Comparison of ENCODE assay signal across 15 cellular contexts in the genomic region with DNA sequence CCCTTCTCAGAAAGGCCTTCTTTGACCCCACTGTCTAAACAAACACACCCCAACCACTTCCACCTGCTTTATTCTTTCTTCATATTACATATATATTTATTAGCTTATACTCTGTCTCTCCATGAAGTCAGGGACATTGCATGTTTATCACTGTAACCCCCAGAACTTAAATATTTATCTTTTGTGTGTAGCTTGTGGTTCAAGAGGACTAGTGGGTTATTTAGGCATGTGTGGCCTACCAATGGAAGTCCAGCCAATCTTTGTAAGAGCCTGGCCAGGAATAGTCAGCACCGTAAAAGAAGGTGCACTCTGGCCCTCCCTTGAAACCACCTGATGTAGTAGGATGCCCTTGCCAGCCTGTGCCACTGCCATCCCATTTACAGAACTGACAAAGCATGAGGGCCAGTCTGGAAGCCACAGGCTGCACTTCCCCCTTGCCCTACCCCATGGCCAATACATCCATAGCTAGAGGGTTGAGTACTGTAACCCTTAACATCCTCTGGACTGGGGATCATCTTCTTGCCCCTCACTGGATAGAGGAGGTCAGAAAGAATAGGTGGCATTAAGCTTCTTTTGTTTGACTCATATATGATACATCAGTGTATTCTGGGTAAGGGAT. TPM values are rescaled to one million over a fixed set of nuclear protein-coding genes. Genes with fewer than 3 reads are reported as not detected.
DNase-seq lines count a peak whose midpoint lies in the region; ATAC-seq and TF ChIP-seq lines count a peak whose summit lies in the region.
"Had no signal": no experiment of that assay in that cellular context is flagged by ENCODE, and none has a peak within 500 bp of the region (broad histone marks: within the 10 kb centered on the region; RNA-seq: fewer than 3 reads in every experiment).

No MANE protein-coding gene starts in this region.

- H3K79me2 ChIP-seq in GM23248 (ENCODE audit: insufficient read depth) = no peaks in the 10 kb centered on the region

- no peak overlapping the region for H3K9ac ChIP-seq in GM23248

- no peak overlapping the region for H3K4me3 Mint-ChIP-seq in activated CD4-positive, alpha-beta T cell treated with anti-CD3 and anti-CD28 coated beads, Interleukin-2, amount 10 ng/mL, durations not matched to agents 24 days and 14 days
- no peak overlapping the region for H3K4me3 Mint-ChIP-seq in activated T-helper 1 cell treated with anti-CD3 and anti-CD28 coated beads, Interleukin-12 subunit alpha, Interleukin-12 subunit beta, Interleukin-2, Interleukin-4 antibody, amounts not matched to agents 30 ng/mL and 10 ng/mL and 1 ng/mL, durations not matched to agents 14 hours and 24 hours and 36 hours
- peak overlapping the region; percentile 54 for H3K4me3 Mint-ChIP-seq in nephron progenitor cell

- peak overlapping the region; percentile 37 for H3K4me2 ChIP-seq in GM23248 (ENCODE audit: unreplicated experiment)

- ATAC-seq in GM19351 (IDR thresholded peaks at IDR 0.05; ENCODE audit: unreplicated experiment) (no peak), GM19455 (IDR thresholded peaks at IDR 0.05; ENCODE audit: unreplicated experiment) (no peak)

- no peaks in the 10 kb centered on the region for H3K9me3 Mint-ChIP-seq in activated CD4-positive, alpha-beta T cell treated with anti-CD3 and anti-CD28 coated beads, Interleukin-2, amount 10 ng/mL, durations not matched to agents 24 days and 14 days
- no peaks in the 10 kb centered on the region for H3K9me3 Mint-ChIP-seq in activated T-helper 1 cell treated with anti-CD3 and anti-CD28 coated beads, Interleukin-12 subunit alpha, Interleukin-12 subunit beta, Interleukin-2, Interleukin-4 antibody, amounts not matched to agents 30 ng/mL and 10 ng/mL and 1 ng/mL, durations not matched to agents 14 hours and 24 hours and 36 hours
- H3K9me3 Mint-ChIP-seq in nephron progenitor cell = no peaks in the 10 kb centered on the region

- no peaks in the 10 kb centered on the region for H3K9me2 ChIP-seq in GM23248 (ENCODE audit: insufficient read depth)

- H3K4me1 Mint-ChIP-seq in activated CD4-positive, alpha-beta T cell treated with anti-CD3 and anti-CD28 coated beads, Interleukin-2, amount 10 ng/mL, durations not matched to agents 24 days and 14 days = peaks cover 57% of the 10 kb centered on the region
- peaks cover 69% of the 10 kb centered on the region for H3K4me1 Mint-ChIP-seq in activated T-helper 1 cell treated with anti-CD3 and anti-CD28 coated beads, Interleukin-12 subunit alpha, Interleukin-12 subunit beta, Interleukin-2, Interleukin-4 antibody, amounts not matched to agents 30 ng/mL and 10 ng/mL and 1 ng/mL, durations not matched to agents 14 hours and 24 hours and 36 hours (ENCODE audit: low read depth)
- H3K4me1 Mint-ChIP-seq in nephron progenitor cell = peaks cover 54% of the 10 kb centered on the region

- no peak overlapping the region for H3K4me3 ChIP-seq in GM23248
- H3K4me3 ChIP-seq: gastrocnemius medialis, stomach had no signal

- H2AFZ ChIP-seq in GM23248 = 0 out of 2 replicates have a peak overlapping the region, but pooled peaks have one; percentile 62

- no peaks in the 10 kb centered on the region for H4K20me1 ChIP-seq in GM23248 (ENCODE audit: insufficient read depth)

- DNase-seq in activated CD4-positive, alpha-beta T cell treated with anti-CD3 and anti-CD28 coated beads, Interleukin-2, amount 10 ng/mL, durations not matched to agents 24 days and 14 days = no peak
- no peak for DNase-seq in activated CD4-positive, alpha-beta T cell treated with anti-CD3 and anti-CD28 coated beads, Interleukin-2, amount 50 U/mL, for 48 hours
- no peak for DNase-seq in GM23248
- no peak for DNase-seq in activated T-helper 1 cell treated with anti-CD3 and anti-CD28 coated beads, Interleukin-12 subunit alpha, Interleukin-12 subunit beta, Interleukin-2, Interleukin-4 antibody, amounts not matched to agents 30 ng/mL and 10 ng/mL and 1 ng/mL, durations not matched to agents 14 hours and 24 hours and 36 hours (ENCODE audit: low spot score)
- DNase-seq in nephron progenitor cell = no peak
- DNase-seq in hypothalamus (lab: John Stamatoyannopoulos, UW) = no peak
- DNase-seq: ACHN; activated naive CD4-positive, alpha-beta T cell; gastrocnemius medialis; NCI-H2081; NCI-H748 treated with DMSO at 0.1 percent for 48 hours; occipital lobe; stomach had no signal

- intact Hi-C loops in activated CD4-positive, alpha-beta T cell treated with anti-CD3 and anti-CD28 coated beads, Interleukin-2, amount 10 ng/mL, durations not matched to agents 24 days and 14 days (cut with micrococcal nuclease) = loop anchor here (1.0 to 10.0 kb wide), 3 partner anchors 8 to 745 kb away; a partner anchor contains a TSS
- intact Hi-C loops in activated T-helper 1 cell treated with anti-CD3 and anti-CD28 coated beads, Interleukin-12 subunit alpha, Interleukin-12 subunit beta, Interleukin-2, Interleukin-4 antibody, amounts not matched to agents 30 ng/mL and 10 ng/mL and 1 ng/mL, durations not matched to agents 14 hours and 24 hours and 36 hours (cut with micrococcal nuclease) = loop anchor here (5.0 to 10.0 kb wide), 5 partner anchors 278 to 1085 kb away; a partner anchor contains a TSS

- 95 to 100% methylated on average over 1 of the region's 1 CpG for WGBS in GM23248 (ENCODE audit: low coverage in 1 of 2, low lambda C conversion rate in 2 of 2, missing lambda C conversion rate in 2 of 2), 2 experiments

- H3K9me3 ChIP-seq in GM23248 (ENCODE audit: low read depth) = no peaks in the 10 kb centered on the region
- H3K9me3 ChIP-seq: gastrocnemius medialis, stomach had no signal

- peaks cover 13% of the 10 kb centered on the region; the same call in 1 of the 2 replicates for H3F3A ChIP-seq in GM23248 (ENCODE audit: insufficient read depth)

- peaks cover 14% of the 10 kb centered on the region for H3K4me1 ChIP-seq in GM23248 (ENCODE audit: insufficient read depth)

- TF ChIP-seq CTCF in nephron progenitor cell (IDR thresholded peaks at IDR 0.05) = no peak

- no peaks in the 10 kb centered on the region for H3K27me3 Mint-ChIP-seq in activated CD4-positive, alpha-beta T cell treated with anti-CD3 and anti-CD28 coated beads, Interleukin-2, amount 10 ng/mL, durations not matched to agents 24 days and 14 days
- H3K27me3 Mint-ChIP-seq in activated T-helper 1 cell treated with anti-CD3 and anti-CD28 coated beads, Interleukin-12 subunit alpha, Interleukin-12 subunit beta, Interleukin-2, Interleukin-4 antibody, amounts not matched to agents 30 ng/mL and 10 ng/mL and 1 ng/mL, durations not matched to agents 14 hours and 24 hours and 36 hours (ENCODE audit: insufficient read depth) = no peaks in the 10 kb centered on the region
- H3K27me3 Mint-ChIP-seq in nephron progenitor cell (ENCODE audit: low read depth, poor library complexity) = no peaks in the 10 kb centered on the region

- H3K27ac Mint-ChIP-seq in activated CD4-positive, alpha-beta T cell treated with anti-CD3 and anti-CD28 coated beads, Interleukin-2, amount 10 ng/mL, durations not matched to agents 24 days and 14 days = peak overlapping the region; percentile 5
- H3K27ac Mint-ChIP-seq in activated T-helper 1 cell treated with anti-CD3 and anti-CD28 coated beads, Interleukin-12 subunit alpha, Interleukin-12 subunit beta, Interleukin-2, Interleukin-4 antibody, amounts not matched to agents 30 ng/mL and 10 ng/mL and 1 ng/mL, durations not matched to agents 14 hours and 24 hours and 36 hours = peak overlapping the region; percentile 27
- peak overlapping the region; percentile 94 for H3K27ac Mint-ChIP-seq in nephron progenitor cell

- H3K36me3 ChIP-seq in GM23248 (ENCODE audit: low read depth) = no peaks in the 10 kb centered on the region
- H3K36me3 ChIP-seq: gastrocnemius medialis, stomach had no signal

- in situ Hi-C loops in GM23248 (cut with MboI) = no loop called here

- H3K36me3 Mint-ChIP-seq in activated CD4-positive, alpha-beta T cell treated with anti-CD3 and anti-CD28 coated beads, Interleukin-2, amount 10 ng/mL, durations not matched to agents 24 days and 14 days (ENCODE audit: low read depth) = peaks cover 8% of the 10 kb centered on the region
- H3K36me3 Mint-ChIP-seq in activated T-helper 1 cell treated with anti-CD3 and anti-CD28 coated beads, Interleukin-12 subunit alpha, Interleukin-12 subunit beta, Interleukin-2, Interleukin-4 antibody, amounts not matched to agents 30 ng/mL and 10 ng/mL and 1 ng/mL, durations not matched to agents 14 hours and 24 hours and 36 hours (ENCODE audit: low read depth) = peaks cover 13% of the 10 kb centered on the region
- no peaks in the 10 kb centered on the region for H3K36me3 Mint-ChIP-seq in nephron progenitor cell (ENCODE audit: low read depth)

- no peaks in the 10 kb centered on the region for H3K27me3 ChIP-seq in GM23248 (replicated peaks; ENCODE audit: insufficient read depth)
- H3K27me3 ChIP-seq: gastrocnemius medialis, stomach had no signal

- peak overlapping the region; percentile 13; the same call in 1 of the 2 replicates for H3K27ac ChIP-seq in GM23248
- H3K27ac ChIP-seq: gastrocnemius medialis, stomach had no signal

RNA-seq across cellular contexts. Expression of a gene that starts 4.9 kb away (rescaled TPM):
- total RNA-seq in activated CD4-positive, alpha-beta T cell treated with anti-CD3 and anti-CD28 coated beads, Interleukin-2, amount 10 ng/mL, durations not matched to agents 24 days and 14 days = 16.4 and 19.0 TPM in 2 replicates
- 1.0 and 2.7 TPM in 2 replicates for total RNA-seq in GM23248 (2014; rRNA removed; shearing (Covaris generic))
- polyA plus RNA-seq in GM23248 (2016; fragmentation: Nextera tagmentation; extraction: Ambion mirVana) = 3.8 and 4.8 TPM in 2 replicates
- total RNA-seq in activated T-helper 1 cell treated with anti-CD3 and anti-CD28 coated beads, Interleukin-12 subunit alpha, Interleukin-12 subunit beta, Interleukin-2, Interleukin-4 antibody, amounts not matched to agents 30 ng/mL and 10 ng/mL and 1 ng/mL, durations not matched to agents 14 hours and 24 hours and 36 hours = 11.7 and 13.6 TPM in 2 replicates

Comparison
In these comparisons a context has a peak if more than half of its experiments do, and no peak if none do; other contexts are left out.
1. H3K27ac Mint-ChIP-seq: peak in every context shown above with its lines; median percentile 94 in nephron progenitor cell; 27 in activated T-helper 1 cell treated with anti-CD3 and anti-CD28 coated beads, Interleukin-12 subunit alpha, Interleukin-12 subunit beta, Interleukin-2, Interleukin-4 antibody, amounts not matched to agents 30 ng/mL and 10 ng/mL and 1 ng/mL, durations not matched to agents 14 hours and 24 hours and 36 hours; 5 in activated CD4-positive, alpha-beta T cell treated with anti-CD3 and anti-CD28 coated beads, Interleukin-2, amount 10 ng/mL, durations not matched to agents 24 days and 14 days.